In the genomic region with DNA sequence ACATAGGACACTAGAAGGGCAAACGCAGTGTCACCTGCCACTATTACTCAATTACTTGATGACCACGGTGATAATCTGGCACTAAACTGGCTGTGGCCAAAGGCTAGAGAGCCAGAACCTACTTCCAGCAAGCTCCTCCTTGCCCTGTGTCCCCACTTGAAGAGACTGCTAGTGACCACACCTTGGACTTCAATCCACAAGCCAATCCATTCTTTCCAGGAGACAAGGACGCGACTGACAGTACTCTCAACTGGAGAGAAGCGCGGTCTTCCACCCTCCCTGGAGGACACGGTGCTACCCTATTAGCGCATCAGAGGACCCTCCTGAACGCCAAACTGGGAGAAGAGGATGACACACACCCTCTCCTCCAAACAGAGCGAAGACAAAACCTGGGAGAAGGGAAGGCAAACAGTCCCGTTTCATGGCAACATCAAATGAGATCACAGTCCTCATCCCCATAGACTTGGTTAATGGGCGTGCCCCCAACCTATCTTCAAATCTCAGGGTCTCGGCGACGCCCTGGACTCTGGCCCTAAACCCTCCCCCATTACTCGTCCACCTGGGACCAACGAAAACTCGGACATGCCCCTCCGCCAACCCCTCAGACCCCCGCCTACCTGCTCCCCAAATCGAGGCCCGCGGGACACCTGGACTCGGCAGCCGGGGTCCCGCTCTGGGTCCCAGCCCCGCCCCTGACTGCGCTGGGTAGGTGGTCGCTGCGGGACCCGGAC, we compare ENCODE assay signal across 8 cellular contexts. TPM values are rescaled to one million over a fixed set of nuclear protein-coding genes. Genes with fewer than 3 reads are reported as not detected.
DNase-seq lines count a peak whose midpoint lies in the region; ATAC-seq and FAIRE-seq lines count a peak whose summit lies in the region.

No MANE protein-coding gene starts in this region.

- FAIRE-seq in urothelium cell line (lab: Jason Lieb, UNC) = no peak

- H3K27me3 ChIP-seq in SJCRH30 = no peaks in the 10 kb centered on the region
- H3K27me3 ChIP-seq in effector memory CD4-positive, alpha-beta T cell (replicated peaks; ENCODE audit: control insufficient read depth, insufficient read depth, low read length, poor library complexity, severe bottlenecking) = no peaks in the 10 kb centered on the region
- H3K27me3 ChIP-seq in mononuclear cell (ENCODE audit: insufficient read depth, low read length) = no peaks in the 10 kb centered on the region

- H3K36me3 ChIP-seq in SJCRH30 = peaks cover 16% of the 10 kb centered on the region
- peaks cover 8% of the 10 kb centered on the region for H3K36me3 ChIP-seq in effector memory CD4-positive, alpha-beta T cell (ENCODE audit: control insufficient read depth, insufficient read depth, low read length)

- H3K4me1 ChIP-seq in SJCRH30 = peaks cover 17% of the 10 kb centered on the region
- H3K4me1 ChIP-seq in effector memory CD4-positive, alpha-beta T cell (ENCODE audit: control insufficient read depth, insufficient read depth, low read length, poor library complexity, severe bottlenecking) = peaks cover 16% of the 10 kb centered on the region
- H3K4me1 ChIP-seq in mononuclear cell (ENCODE audit: insufficient read depth, low read length) = peaks cover 27% of the 10 kb centered on the region

- peak; percentile 18 for ATAC-seq in HG03045 (IDR thresholded peaks at IDR 0.05; ENCODE audit: unreplicated experiment)

- DNase-seq in NCI-H2029 (lab: John Stamatoyannopoulos, UW) (peak; percentile 2), NCI-H2029 treated with DMSO at 0.1 percent for 48 hours (lab: John Stamatoyannopoulos, UW) (no peak), SJCRH30 (peak; percentile 72 to 81), urothelium cell line (ENCODE audit: low spot score) (peak; percentile 25), T1000 (lab: John Stamatoyannopoulos, UW) (no peak)
- DNase-seq in effector memory CD4-positive, alpha-beta T cell = no peak

- H3K27ac ChIP-seq in SJCRH30 = peak overlapping the region; percentile 100
- peak overlapping the region; percentile 98 for H3K27ac ChIP-seq in effector memory CD4-positive, alpha-beta T cell (ENCODE audit: insufficient read depth, low read length, poor library complexity, severe bottlenecking)

- H3K9me3 ChIP-seq in SJCRH30 (replicated peaks) = no peaks in the 10 kb centered on the region
- no peaks in the 10 kb centered on the region for H3K9me3 ChIP-seq in effector memory CD4-positive, alpha-beta T cell (ENCODE audit: control insufficient read depth, low read length)
- H3K9me3 ChIP-seq in mononuclear cell (ENCODE audit: low read depth, low read length) = no peaks in the 10 kb centered on the region

- peak overlapping the region; percentile 96 for H3K4me3 ChIP-seq in SJCRH30
- peak overlapping the region; percentile 93 for H3K4me3 ChIP-seq in effector memory CD4-positive, alpha-beta T cell (ENCODE audit: insufficient read depth, low read depth, low read length, poor library complexity, severe bottlenecking)
- peak overlapping the region; percentile 98 for H3K4me3 ChIP-seq in mononuclear cell (ENCODE audit: low read length)

RNA-seq across cellular contexts. Expression of gene FLCN, which starts 0.5 kb away (rescaled TPM):
- total RNA-seq in SJCRH30 (2014; rRNA removed; shearing (Covaris generic)) = 110 and 121 TPM in 2 replicates
- 8.4 TPM for total RNA-seq in mononuclear cell

RNA-seq across cellular contexts. Expression of gene PLD6, which starts 30.3 kb away (rescaled TPM):
- total RNA-seq in SJCRH30 (2014; rRNA removed; shearing (Covaris generic)) = 26.0 and 26.2 TPM in 2 replicates
- 4.7 TPM for total RNA-seq in mononuclear cell

RNA-seq across cellular contexts. Expression of gene COPS3, which starts 44.6 kb away (rescaled TPM):
- 395 TPM in 2 replicates for total RNA-seq in SJCRH30 (2014; rRNA removed; shearing (Covaris generic))
- 99.7 TPM for total RNA-seq in mononuclear cell

Comparison
In these comparisons a context has a peak if more than half of its experiments do, and no peak if none do; other contexts are left out.
1. DNase-seq: peak in NCI-H2029 (single experiment), SJCRH30 (2 of 2) and urothelium cell line (single experiment); none in NCI-H2029 treated with DMSO at 0.1 percent for 48 hours (single experiment), effector memory CD4-positive, alpha-beta T cell (0 of 3) and T1000 (single experiment).
2. RNA of gene FLCN, which starts 0.5 kb away (total RNA-seq): 110 to 121 TPM in SJCRH30; 8.4 TPM in mononuclear cell (single experiment); every median in the first group is over 10 times any median in the second.
3. Peak in every context shown above with its lines, with median percentiles within 50 percentile points of each other: H3K4me3 ChIP-seq.